Comparison of ENCODE assay signal across 8 cellular contexts in genomic region chr1:101288491-101288944, GRCh38. TPM values are rescaled to one million over a fixed set of nuclear protein-coding genes. Genes with fewer than 3 reads are reported as not detected.
DNase-seq lines count a peak whose midpoint lies in the region; ATAC-seq, FAIRE-seq and TF ChIP-seq lines count a peak whose summit lies in the region.

No MANE protein-coding gene starts in this region.

- no peaks in the 10 kb centered on the region for H3K27me3 ChIP-seq in H1 (replicated peaks in 1 of 4; ENCODE audit: control insufficient read depth in 3 of 4, extremely low read depth in 1 of 4, insufficient read depth in 3 of 4, low read length in 3 of 4)

- H3K27ac ChIP-seq in H1 (ENCODE audit: low read depth, low read length) = no peak overlapping the region

- POLR2A ChIA-PET in activated CD4-positive, alpha-beta memory T cell treated with anti-CD3 and anti-CD28 coated beads for 36 hours (lab: Charles Lee) = interaction anchor here (0.5 to 10.3 kb wide), 3 partner anchors 50 to 149 kb away, joined by 3 to 129 read pairs (median 11); partner anchors contain the start of gene S1PR1
- POLR2A ChIA-PET in H1 (lab: Charles Lee; ENCODE audit: partially characterized antibody) = no interaction called here

- H2BK20ac ChIP-seq in H1 (ENCODE audit: low read length) = no peak overlapping the region

- no peak overlapping the region for H4K91ac ChIP-seq in H1 (replicated peaks; ENCODE audit: insufficient read length, low read length)

- ATAC-seq in GM18511 (IDR thresholded peaks at IDR 0.05; ENCODE audit: unreplicated experiment) = peak; percentile 55
- ATAC-seq in HG03280 (IDR thresholded peaks at IDR 0.05; ENCODE audit: unreplicated experiment) = peak; percentile 59

- no peak overlapping the region for H4K5ac ChIP-seq in H1 (ENCODE audit: insufficient read length, low read depth, low read length)

- H3K23me2 ChIP-seq in H1 (ENCODE audit: low read depth, low read length) = no peaks in the 10 kb centered on the region

- H3K4me2 ChIP-seq in H1 (ENCODE audit: insufficient read depth in 1 of 2, low read depth in 2 of 2, low read length in 2 of 2) = no peak overlapping the region

- no peak for TF ChIP-seq EP300 in H1 (IDR thresholded peaks at IDR 0.05; ENCODE audit: borderline replicate concordance in 1 of 2, low read depth in 2 of 2, low read length in 2 of 2)

- no peaks in the 10 kb centered on the region for H3K9me3 Mint-ChIP-seq in activated CD4-positive, alpha-beta memory T cell treated with anti-CD3 and anti-CD28 coated beads for 36 hours

- peak; percentile 65 for DNase-seq in AG09319 (ENCODE audit: extremely low read depth, low read depth)
- DNase-seq in NCI-H526 (lab: John Stamatoyannopoulos, UW) = peak; percentile 36 to 82
- peak; percentile 78 for DNase-seq in activated CD4-positive, alpha-beta memory T cell treated with anti-CD3 and anti-CD28 coated beads for 36 hours
- DNase-seq in H1 (ENCODE audit: low read depth in 1 of 2, low spot score in 2 of 2) = no peak
- DNase-seq in midbrain (lab: John Stamatoyannopoulos, UW) = peak; percentile 76
- DNase-seq in stimulated activated naive CD4-positive, alpha-beta T cell (lab: John Stamatoyannopoulos, UW) = peak; percentile 14 to 81 (median 64)

- CTCF ChIA-PET in activated CD4-positive, alpha-beta memory T cell treated with anti-CD3 and anti-CD28 coated beads for 36 hours (lab: Charles Lee) = interaction anchor here (0.6 to 11.0 kb wide), 71 partner anchors 9 to 835 kb away, joined by 3 to 242 read pairs (median 5); partner anchors contain the start of genes EXTL2, S1PR1 and SLC30A7
- CTCF ChIA-PET in H1 (lab: Charles Lee; ENCODE audit: partially characterized antibody) = interaction anchor here (0.7 to 7.3 kb wide), 65 partner anchors 9 to 669 kb away, joined by 3 to 82 read pairs (median 4); partner anchors contain the start of genes S1PR1 and SLC30A7

- no peak overlapping the region for H3K4me3 ChIP-seq in H1 (ENCODE audit: extremely low read depth in 1 of 4, insufficient read depth in 2 of 4, low read depth in 3 of 4, low read length in 4 of 4)

- FAIRE-seq in H1 (lab: Jason Lieb, UNC) = peak; percentile 62

- 0 out of 2 replicates have a peak overlapping the region, but pooled peaks have one; percentile 41 for H2AFZ ChIP-seq in H1 (ENCODE audit: low read length)

- H3K79me1 ChIP-seq in H1 (ENCODE audit: low read depth, low read length) = no peaks in the 10 kb centered on the region

- no peak overlapping the region for H3K9ac ChIP-seq in H1 (replicated peaks in 1 of 4; ENCODE audit: extremely low read depth in 1 of 4, low read depth in 3 of 4, low read length in 3 of 4)

- H2AK5ac ChIP-seq in H1 (ENCODE audit: low read depth, low read length) = no peak overlapping the region

- H2BK15ac ChIP-seq in H1 (ENCODE audit: low read length) = no peak overlapping the region

- H3K36me3 Mint-ChIP-seq in activated CD4-positive, alpha-beta memory T cell treated with anti-CD3 and anti-CD28 coated beads for 36 hours = peaks cover 4% of the 10 kb centered on the region

- peaks cover 0 to 4% (median 2%) of the 10 kb centered on the region in 4 experiments; a peak in 2 of 7 replicates for H3K4me1 ChIP-seq in H1 (replicated peaks in 1 of 4; ENCODE audit: control insufficient read depth in 3 of 4, insufficient read depth in 4 of 4, low read length in 3 of 4)

- H3K14ac ChIP-seq in H1 (ENCODE audit: insufficient read length) = no peak overlapping the region

- H3K4me3 Mint-ChIP-seq in activated CD4-positive, alpha-beta memory T cell treated with anti-CD3 and anti-CD28 coated beads for 36 hours = no peak overlapping the region

- H3K18ac ChIP-seq in H1 (ENCODE audit: extremely low read depth, low read length) = no peak overlapping the region

- H3K4me1 Mint-ChIP-seq in activated CD4-positive, alpha-beta memory T cell treated with anti-CD3 and anti-CD28 coated beads for 36 hours (ENCODE audit: low read depth) = peaks cover 80% of the 10 kb centered on the region

- no peak overlapping the region for H2BK12ac ChIP-seq in H1 (ENCODE audit: low read depth, low read length)

- 63% methylated on average over 4 of the region's 4 CpGs; no CpG with 5 or more reads in 1 of the 2 experiments for WGBS in H1 (ENCODE audit: extremely low coverage in 1 of 2, insufficient coverage in 1 of 2, insufficient read length in 1 of 2, insufficient replicate concordance in 2 of 2, low coverage in 1 of 2, low lambda C conversion rate in 2 of 2, missing lambda C conversion rate in 1 of 2), 2 experiments

- no peak overlapping the region for H4K8ac ChIP-seq in H1 (ENCODE audit: extremely low read depth, insufficient read depth, low read length)

- TF ChIP-seq RAD21 in H1 (IDR thresholded peaks at IDR 0.05 in 1 of 2, conservative IDR thresholded peaks at IDR 0.05 in 1 of 2; ENCODE audit: low read depth in 2 of 2, low read length in 2 of 2) = peak; percentile 84 to 89

- no peak overlapping the region for H2BK120ac ChIP-seq in H1 (replicated peaks; ENCODE audit: low read depth, low read length)

- intact Hi-C loops in activated CD4-positive, alpha-beta memory T cell treated with anti-CD3 and anti-CD28 coated beads for 36 hours (cut with micrococcal nuclease) = loop anchor here (1.0 kb wide), 2 partner anchors 151 to 367 kb away; no protein-coding TSS in a partner anchor

- no peaks in the 10 kb centered on the region for H3K9me3 ChIP-seq in H1 (ENCODE audit: insufficient read depth in 2 of 2, low read depth in 1 of 2, low read length in 1 of 2)

- TF ChIP-seq CTCF in AG09319 (IDR thresholded peaks at IDR 0.05; ENCODE audit: low read depth, low read length) = peak; percentile 92
- peak in 2 of 3 experiments; percentile 66 to 88; a peak in 3 of 4 replicates for TF ChIP-seq CTCF in H1 (IDR thresholded peaks at IDR 0.05; ENCODE audit: control extremely low read depth in 1 of 3, insufficient read depth in 1 of 3, low read depth in 1 of 3, low read length in 3 of 3)

- no peaks in the 10 kb centered on the region for H3K27me3 Mint-ChIP-seq in activated CD4-positive, alpha-beta memory T cell treated with anti-CD3 and anti-CD28 coated beads for 36 hours

- H3K79me2 ChIP-seq in H1 (ENCODE audit: control insufficient read depth in 1 of 2, insufficient read depth in 2 of 2, low read length in 2 of 2) = no peaks in the 10 kb centered on the region

- H3K23ac ChIP-seq in H1 (ENCODE audit: insufficient read length) = no peak overlapping the region

- H2BK5ac ChIP-seq in H1 (ENCODE audit: low read depth, low read length) = no peak overlapping the region

- no peak for TF ChIP-seq POLR2A in H1 (IDR thresholded peaks at IDR 0.05; ENCODE audit: control extremely low read depth in 1 of 2, low read depth in 2 of 2, low read length in 2 of 2)

- H3K36me3 ChIP-seq in H1 (ENCODE audit: control insufficient read depth in 2 of 4, insufficient read depth in 4 of 4, low read length in 3 of 4) = no peaks in the 10 kb centered on the region

- no peaks in the 10 kb centered on the region for H4K20me1 ChIP-seq in H1 (replicated peaks in 1 of 2; ENCODE audit: control insufficient read depth in 1 of 2, insufficient read depth in 2 of 2, low read length in 2 of 2)

- no peak overlapping the region for H3K56ac ChIP-seq in H1 (replicated peaks; ENCODE audit: insufficient read length, low read depth, low read length)

- H3K4ac ChIP-seq in H1 (replicated peaks; ENCODE audit: insufficient read length, low read depth, low read length) = no peak overlapping the region

- H3K27ac Mint-ChIP-seq in activated CD4-positive, alpha-beta memory T cell treated with anti-CD3 and anti-CD28 coated beads for 36 hours = peak overlapping the region; percentile 66

TF ChIP-seq in H1, 55 proteins besides CTCF, POLR2A, EP300 and RAD21:
- TF ChIP-seq TBP (IDR thresholded peaks at IDR 0.05; ENCODE audit: low read depth, low read length) = no peak
- TF ChIP-seq NANOG (IDR thresholded peaks at IDR 0.05; ENCODE audit: insufficient read depth, low read depth, low read length, poor library complexity, severe bottlenecking) = no peak
- TF ChIP-seq NRF1 (IDR thresholded peaks at IDR 0.05; ENCODE audit: low read depth, low read length) = no peak
- no peak for TF ChIP-seq EGR1 (IDR thresholded peaks at IDR 0.05; ENCODE audit: borderline replicate concordance, low read depth, low read length)
- no peak for TF ChIP-seq CBX8 (IDR thresholded peaks at IDR 0.05; ENCODE audit: borderline replicate concordance, low read depth, low read length)
- no peak for TF ChIP-seq CEBPB (IDR thresholded peaks at IDR 0.05; ENCODE audit: low read depth, low read length)
TF ChIP-seq in H1: peak in this region for 0.

RNA-seq across cellular contexts. Expression of gene S1PR1, which starts 51.7 kb away (rescaled TPM):
- 100 to 1,000 TPM; 134 to 140 TPM for total RNA-seq in activated CD4-positive, alpha-beta memory T cell treated with anti-CD3 and anti-CD28 coated beads for 36 hours
- total RNA-seq in H1 (2021; fragmentation: NEBNext Ultra II Directional; extraction: Animal tissue kit (Norgen Biotek cat#: 25700)) = 3.1 and 3.5 TPM in 2 replicates
- polyA plus RNA-seq in H1 (2011; rRNA removed) = 4.7 and 5.5 TPM in 2 replicates
- 3.7 TPM for polyA plus RNA-seq in H1 (2011; cell fraction: cytosol; rRNA removed)
- 6.2 TPM for polyA plus RNA-seq in H1 (2011; cell fraction: nucleus; rRNA removed)
- polyA plus RNA-seq in H1 (2012, experiment 1 of 2) = 2.0 to 3.5 TPM (median 2.6 TPM) in 4 replicates
- 1.3 TPM for polyA plus RNA-seq in H1 (2012, experiment 2 of 2)
- 3.3 TPM for polyA plus RNA-seq in H1 (2013, experiment 1 of 2)
- 3.7 TPM for polyA plus RNA-seq in H1 (2013, experiment 2 of 2)
- 6.7 and 8.4 TPM in 2 replicates for polyA minus RNA-seq in H1 (2011; rRNA and poly(A)+ RNA removed)
- 3.3 TPM for polyA minus RNA-seq in H1 (2011; cell fraction: cytosol; rRNA and poly(A)+ RNA removed)
- polyA minus RNA-seq in H1 (2011; cell fraction: nucleus; rRNA and poly(A)+ RNA removed) = 10.8 TPM

Comparison
In these comparisons a context has a peak if more than half of its experiments do, and no peak if none do; other contexts are left out.
1. DNase-seq: peak in AG09319 (single experiment), NCI-H526 (2 of 2), activated CD4-positive, alpha-beta memory T cell treated with anti-CD3 and anti-CD28 coated beads for 36 hours (single experiment), midbrain (single experiment) and stimulated activated naive CD4-positive, alpha-beta T cell (6 of 6); none in H1 (0 of 2).
2. RNA of gene S1PR1, which starts 51.7 kb away (total RNA-seq): 134 to 140 TPM in activated CD4-positive, alpha-beta memory T cell treated with anti-CD3 and anti-CD28 coated beads for 36 hours; 3.1 to 3.5 TPM in H1; every median in the first group is over 10 times any median in the second.